ENCODE assay signal across 22 cellular contexts in the genomic region with DNA sequence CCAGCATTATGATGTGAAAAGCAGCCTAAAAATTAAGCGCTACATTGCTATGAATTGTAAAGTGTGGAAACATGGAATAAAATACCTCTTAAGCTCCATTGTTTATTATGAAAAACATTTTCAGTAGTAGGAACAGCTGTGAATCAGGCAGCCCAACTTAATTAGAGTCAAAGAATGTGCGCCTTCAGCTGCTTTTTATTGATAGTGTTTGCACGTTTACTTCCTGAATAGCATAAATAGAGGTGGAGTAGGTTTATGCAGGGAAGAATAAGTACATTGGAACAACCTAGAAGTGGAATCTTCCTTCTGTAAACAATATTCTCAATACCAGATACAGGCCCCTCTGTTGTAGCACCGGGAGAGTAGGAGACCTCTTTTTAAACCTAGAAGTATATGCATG.
DNase-seq lines count a peak whose midpoint lies in the region; ATAC-seq and TF ChIP-seq lines count a peak whose summit lies in the region.
"Had no signal": no experiment of that assay in that cellular context is flagged by ENCODE, and none has a peak within 500 bp of the region (broad histone marks: within the 10 kb centered on the region; RNA-seq: fewer than 3 reads in every experiment).

No MANE protein-coding gene starts in this region.

- H3K9me3 Mint-ChIP-seq in activated T-cell treated with anti-CD3 and anti-CD28 coated beads, Interleukin-2, amount 50 U/mL, for 72 hours: no peaks in the 10 kb centered on the region

- no peaks in the 10 kb centered on the region for H3K27me3 Mint-ChIP-seq in activated T-cell treated with anti-CD3 and anti-CD28 coated beads, Interleukin-2, amount 50 U/mL, for 72 hours (ENCODE audit: low read depth)

- peak overlapping the region; percentile 72 for H3K27ac Mint-ChIP-seq in activated T-cell treated with anti-CD3 and anti-CD28 coated beads, Interleukin-2, amount 50 U/mL, for 72 hours

- H3K36me3 ChIP-seq in colonic mucosa (no peaks in the 10 kb centered on the region), mucosa of rectum (ENCODE audit: control insufficient read depth in 2 of 2, insufficient read depth in 2 of 2, low read length in 2 of 2) (no peaks in the 10 kb centered on the region), A673 (ENCODE audit: insufficient read depth, low read length, poor library complexity, severe bottlenecking) (no peaks in the 10 kb centered on the region), osteoblast (ENCODE audit: insufficient read depth, low read length) (no peaks in the 10 kb centered on the region)
- H3K36me3 ChIP-seq: SJSA1 had no signal

- H3K36me3 Mint-ChIP-seq in activated T-cell treated with anti-CD3 and anti-CD28 coated beads, Interleukin-2, amount 50 U/mL, for 72 hours (ENCODE audit: insufficient read depth in 2 of 2): peaks cover 0 to 1% of the 10 kb centered on the region in 2 donors

- ATAC-seq in activated T-cell treated with anti-CD3 and anti-CD28 coated beads, Interleukin-2, amount 50 U/mL, for 72 hours (replicated peaks in 1 of 2): no peak

- H3K4me1 Mint-ChIP-seq in activated T-cell treated with anti-CD3 and anti-CD28 coated beads, Interleukin-2, amount 50 U/mL, for 72 hours (ENCODE audit: low read depth): peaks cover 15% of the 10 kb centered on the region

- POLR2A ChIA-PET in A673 (lab: Charles Lee; ENCODE audit: low non-redundant PET): no interaction called here

- H3K9me3 ChIP-seq in colonic mucosa (no peaks in the 10 kb centered on the region), mucosa of rectum (ENCODE audit: control insufficient read depth in 2 of 2, low read length in 2 of 2) (no peaks in the 10 kb centered on the region), A673 (ENCODE audit: low read depth, low read length, poor library complexity, severe bottlenecking) (no peaks in the 10 kb centered on the region), osteoblast (ENCODE audit: low read depth, low read length) (no peaks in the 10 kb centered on the region)
- H3K9me3 ChIP-seq: SJSA1 had no signal

- peaks cover 17% of the 10 kb centered on the region for H3K4me1 ChIP-seq in colonic mucosa
- H3K4me1 ChIP-seq in mucosa of rectum (ENCODE audit: control insufficient read depth in 2 of 2, insufficient read depth in 2 of 2, low read length in 2 of 2): peaks cover 34 to 52% of the 10 kb centered on the region in 2 donors
- H3K4me1 ChIP-seq in A673 (ENCODE audit: insufficient read depth, low read length, poor library complexity, severe bottlenecking): peaks cover 15% of the 10 kb centered on the region
- no peaks in the 10 kb centered on the region for H3K4me1 ChIP-seq in osteoblast (ENCODE audit: insufficient read depth, low read length)
- H3K4me1 ChIP-seq: SJSA1 had no signal

- peak overlapping the region; percentile 7 for H3K27ac ChIP-seq in colonic mucosa
- H3K27ac ChIP-seq in mucosa of rectum (ENCODE audit: low read depth in 2 of 2, low read length in 2 of 2): peak overlapping the region; percentile 72 to 82
- H3K27ac ChIP-seq in A673 (ENCODE audit: low read depth, low read length, poor library complexity, severe bottlenecking): no peak overlapping the region
- no peak overlapping the region for H3K27ac ChIP-seq in osteoblast (ENCODE audit: low read depth, low read length)
- H3K27ac ChIP-seq: HL-60, SJSA1 had no signal

- no peak overlapping the region for H3K4me3 ChIP-seq in colonic mucosa
- H3K4me3 ChIP-seq in mucosa of rectum (ENCODE audit: low read length in 2 of 2): no peak overlapping the region
- no peak overlapping the region for H3K4me3 ChIP-seq in A673 (ENCODE audit: low read depth, low read length, poor library complexity, severe bottlenecking)
- H3K4me3 ChIP-seq in osteoblast (ENCODE audit: insufficient read depth, low read length): no peak overlapping the region
- H3K4me3 ChIP-seq: SJSA1 had no signal

- no peaks in the 10 kb centered on the region for H4K20me1 ChIP-seq in osteoblast (ENCODE audit: insufficient read depth, low read length)

- no peak for DNase-seq in activated T-cell treated with anti-CD3 and anti-CD28 coated beads, Interleukin-2, amount 50 U/mL, for 72 hours
- no peak for DNase-seq in activated T-cell treated with anti-CD3 and anti-CD28 coated beads, Interleukin-2, amount 50 U/mL, for 1 hour
- peak; percentile 15 for DNase-seq in colonic mucosa
- DNase-seq in stimulated activated CD4-positive, alpha-beta T cell treated with anti-CD3 and anti-CD28 coated beads, Interleukin-4, amount 100 ng/mL, for 4 hours: no peak
- DNase-seq in A673 (ENCODE audit: low spot score): no peak
- no peak for DNase-seq in osteoblast (ENCODE audit: insufficient read length, low spot score, missing footprints)
- DNase-seq: 8988T, Calu3, DMS79 treated with DMSO at 0.1 percent for 48 hours, GF-D8, Kasumi-1, NCI-H1092 treated with DMSO at 0.1 percent for 48 hours, NCI-H1436, NCI-H187 treated with DMSO at 0.1 percent for 48 hours, NCI-H2171 treated with DMSO at 0.1 percent for 48 hours, NCI-H345, NCI-H524 treated with DMSO at 0.1 percent for 48 hours, Right ventricle myocardium superior, RPMI8226 had no signal

- CTCF ChIA-PET in A673 (lab: Charles Lee): interaction anchor here (0.6 kb wide), 1 partner anchor 37 kb away, joined by 4 read pairs; no protein-coding TSS in a partner anchor

- H3K9ac ChIP-seq in colonic mucosa (ENCODE audit: low read depth in 2 of 2, low read length in 2 of 2) (peak overlapping the region in 1 of 2 donors; percentile 37), mucosa of rectum (ENCODE audit: low read depth in 1 of 2, low read length in 2 of 2) (peak overlapping the region in 1 of 2 donors; percentile 29)

- H2AFZ ChIP-seq in osteoblast (ENCODE audit: low read length): no peak overlapping the region

- TF ChIP-seq CTCF in colonic mucosa (IDR thresholded peaks at IDR 0.05): no peak
- no peak for TF ChIP-seq CTCF in A673 (conservative IDR thresholded peaks at IDR 0.05; ENCODE audit: low read depth, low read length)
- no peak for TF ChIP-seq CTCF in osteoblast (IDR thresholded peaks at IDR 0.05; ENCODE audit: extremely low read depth, low read depth, low read length)

- H3K4me3 Mint-ChIP-seq in activated T-cell treated with anti-CD3 and anti-CD28 coated beads, Interleukin-2, amount 50 U/mL, for 72 hours: no peak overlapping the region

- no peaks in the 10 kb centered on the region for H3K27me3 ChIP-seq in colonic mucosa
- H3K27me3 ChIP-seq in mucosa of rectum (ENCODE audit: control insufficient read depth in 2 of 2, insufficient read depth in 2 of 2, low read length in 2 of 2): no peaks in the 10 kb centered on the region
- H3K27me3 ChIP-seq in A673 (replicated peaks; ENCODE audit: insufficient read depth, low read depth, low read length, poor library complexity): no peaks in the 10 kb centered on the region
- H3K27me3 ChIP-seq in osteoblast (ENCODE audit: insufficient read depth, low read length): no peaks in the 10 kb centered on the region

- BruUV-seq in A673 (replicated peaks; lab: Mats Ljungman, UMichigan): no TSS peak

- intact Hi-C loops in colonic mucosa (cut with DNase I): no loop called here
- intact Hi-C loops in A673 (cut with micrococcal nuclease; ENCODE audit: unreplicated experiment): no loop called here

- no peak overlapping the region for H3K4me2 ChIP-seq in osteoblast (ENCODE audit: insufficient read depth, low read length)

- no peaks in the 10 kb centered on the region for H3K79me2 ChIP-seq in osteoblast (ENCODE audit: insufficient read depth, low read length)

Comparison
In these comparisons a context has a peak if more than half of its experiments do, and no peak if none do; other contexts are left out.
1. H3K27ac ChIP-seq: peak in colonic mucosa (single experiment) and mucosa of rectum (2 of 2); none in A673 (single experiment) and osteoblast (single experiment).